ENCODE assay signal across 8 cellular contexts in the genomic region with DNA sequence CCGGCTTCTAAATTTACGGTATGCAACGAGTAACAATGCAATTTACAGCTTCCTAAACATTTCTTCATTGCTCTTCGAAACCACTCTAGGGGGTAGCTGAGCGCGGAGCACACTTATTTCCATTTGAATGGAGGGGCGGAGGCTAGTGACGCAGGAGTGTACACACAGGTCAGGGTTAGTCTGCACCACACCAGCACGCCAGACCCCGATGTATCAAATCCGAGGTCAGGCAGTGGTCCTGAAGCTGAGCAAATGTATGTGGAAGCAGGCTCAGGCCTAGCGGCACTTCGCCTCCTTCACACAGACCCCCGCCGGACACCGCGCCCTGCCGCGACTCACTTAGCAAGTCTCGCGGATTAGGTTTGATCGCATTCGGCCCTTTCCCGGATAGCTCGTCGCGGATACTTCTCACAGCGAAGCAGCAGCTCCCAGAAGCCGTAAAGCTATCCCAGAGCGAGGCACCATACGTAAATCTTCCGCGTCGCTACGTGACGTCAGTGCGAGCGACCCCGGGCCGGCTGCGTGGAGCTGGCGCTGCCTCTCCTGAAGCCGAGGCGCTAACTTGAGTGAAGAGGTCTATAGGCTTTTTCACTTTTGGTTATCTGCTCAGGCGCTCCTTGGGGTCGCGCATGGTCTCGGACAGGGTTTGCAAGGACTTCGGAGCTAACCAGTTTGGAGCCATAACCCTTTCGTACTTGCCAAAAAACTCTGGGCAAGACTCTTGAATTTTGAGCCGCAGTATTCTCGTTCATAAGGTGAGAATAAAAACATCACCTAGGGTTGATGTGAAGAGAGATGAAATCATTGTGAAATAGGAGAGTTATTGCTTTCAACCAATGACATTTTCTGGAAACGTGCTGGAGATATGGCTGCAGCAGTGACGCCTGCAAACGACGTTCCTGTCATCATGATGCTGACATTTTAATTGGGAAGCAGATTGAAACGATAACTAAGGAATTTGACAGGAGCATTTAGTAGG. TPM values are rescaled to one million over a fixed set of nuclear protein-coding genes. Genes with fewer than 3 reads are reported as not detected.
DNase-seq lines count a peak whose midpoint lies in the region; ATAC-seq and TF ChIP-seq lines count a peak whose summit lies in the region.

A gene with protein sequence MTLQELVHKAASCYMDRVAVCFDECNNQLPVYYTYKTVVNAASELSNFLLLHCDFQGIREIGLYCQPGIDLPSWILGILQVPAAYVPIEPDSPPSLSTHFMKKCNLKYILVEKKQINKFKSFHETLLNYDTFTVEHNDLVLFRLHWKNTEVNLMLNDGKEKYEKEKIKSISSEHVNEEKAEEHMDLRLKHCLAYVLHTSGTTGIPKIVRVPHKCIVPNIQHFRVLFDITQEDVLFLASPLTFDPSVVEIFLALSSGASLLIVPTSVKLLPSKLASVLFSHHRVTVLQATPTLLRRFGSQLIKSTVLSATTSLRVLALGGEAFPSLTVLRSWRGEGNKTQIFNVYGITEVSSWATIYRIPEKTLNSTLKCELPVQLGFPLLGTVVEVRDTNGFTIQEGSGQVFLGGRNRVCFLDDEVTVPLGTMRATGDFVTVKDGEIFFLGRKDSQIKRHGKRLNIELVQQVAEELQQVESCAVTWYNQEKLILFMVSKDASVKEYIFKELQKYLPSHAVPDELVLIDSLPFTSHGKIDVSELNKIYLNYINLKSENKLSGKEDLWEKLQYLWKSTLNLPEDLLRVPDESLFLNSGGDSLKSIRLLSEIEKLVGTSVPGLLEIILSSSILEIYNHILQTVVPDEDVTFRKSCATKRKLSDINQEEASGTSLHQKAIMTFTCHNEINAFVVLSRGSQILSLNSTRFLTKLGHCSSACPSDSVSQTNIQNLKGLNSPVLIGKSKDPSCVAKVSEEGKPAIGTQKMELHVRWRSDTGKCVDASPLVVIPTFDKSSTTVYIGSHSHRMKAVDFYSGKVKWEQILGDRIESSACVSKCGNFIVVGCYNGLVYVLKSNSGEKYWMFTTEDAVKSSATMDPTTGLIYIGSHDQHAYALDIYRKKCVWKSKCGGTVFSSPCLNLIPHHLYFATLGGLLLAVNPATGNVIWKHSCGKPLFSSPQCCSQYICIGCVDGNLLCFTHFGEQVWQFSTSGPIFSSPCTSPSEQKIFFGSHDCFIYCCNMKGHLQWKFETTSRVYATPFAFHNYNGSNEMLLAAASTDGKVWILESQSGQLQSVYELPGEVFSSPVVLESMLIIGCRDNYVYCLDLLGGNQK (minus strand): TSS at position 469 of the 979 bp plus-strand sequence. CDS start 3,192 bp downstream, outside the sequence.

- POLR2A ChIA-PET in activated CD4-positive, alpha-beta memory T cell treated with anti-CD3 and anti-CD28 coated beads, Interleukin-2, amount 10 ng/mL, durations not matched to agents 7 days and 5 days (lab: Charles Lee), result interaction anchor here (0.6 to 3.1 kb wide), 28 partner anchors 8 to 590 kb away, joined by 3 to 85 read pairs (median 8); a partner anchor contains a TSS

- H3K27me3 ChIP-seq in duodenal mucosa (ENCODE audit: control insufficient read depth in 1 of 2, insufficient read depth in 2 of 2, low read length in 2 of 2), result no peaks in the 10 kb centered on the region

- no peak for TF ChIP-seq CTCF in lower leg skin (IDR thresholded peaks at IDR 0.05)

- peaks cover 11 to 15% of the 10 kb centered on the region in 2 donors for H3K4me1 ChIP-seq in duodenal mucosa (ENCODE audit: control insufficient read depth in 1 of 2, insufficient read depth in 2 of 2, low read length in 2 of 2)

- peak within 1 kb of the TSS; percentile 87 for H3K4me3 Mint-ChIP-seq in activated CD4-positive, alpha-beta memory T cell treated with anti-CD3 and anti-CD28 coated beads, Interleukin-2, amount 10 ng/mL, durations not matched to agents 7 days and 5 days

- H3K27ac ChIP-seq in duodenal mucosa (ENCODE audit: low read depth, low read length), result peak within 1 kb of the TSS; percentile 92

- TF ChIP-seq POLR2A in lower leg skin (IDR thresholded peaks at IDR 0.05), result peak in 1 of 2 donors; percentile 29

- ATAC-seq in GM19438 (IDR thresholded peaks at IDR 0.05; ENCODE audit: low read depth, unreplicated experiment), result peak; percentile 99
- ATAC-seq in HG03575 (IDR thresholded peaks at IDR 0.05; ENCODE audit: extremely low read depth, insufficient number of reproducible peaks, low FRiP score, unreplicated experiment), result peak; percentile 74

- peak within 1 kb of the TSS; percentile 85 to 99 for H3K9ac ChIP-seq in duodenal mucosa (ENCODE audit: low read depth in 1 of 2, low read length in 2 of 2)

- no peaks in the 10 kb centered on the region for H3K9me3 Mint-ChIP-seq in activated CD4-positive, alpha-beta memory T cell treated with anti-CD3 and anti-CD28 coated beads, Interleukin-2, amount 10 ng/mL, durations not matched to agents 7 days and 5 days

- H3K36me3 ChIP-seq in duodenal mucosa (ENCODE audit: control insufficient read depth in 1 of 2, insufficient read depth in 2 of 2, low read length in 2 of 2), result no peaks in the 10 kb centered on the region

- H3K27me3 Mint-ChIP-seq in activated CD4-positive, alpha-beta memory T cell treated with anti-CD3 and anti-CD28 coated beads, Interleukin-2, amount 10 ng/mL, durations not matched to agents 7 days and 5 days, result no peaks in the 10 kb centered on the region

- DNase-seq in CD1c-positive myeloid dendritic cell (ENCODE audit: extremely low spot score) (peak; percentile 97), NCI-H82 treated with DMSO at 0.1 percent for 48 hours (lab: John Stamatoyannopoulos, UW; ENCODE audit: unreplicated experiment) (peak; percentile 83), lower leg skin (ENCODE audit: low spot score in 2 of 2) (peak; percentile 90 to 98)
- DNase-seq in activated CD4-positive, alpha-beta memory T cell treated with anti-CD3 and anti-CD28 coated beads, Interleukin-2, amount 10 ng/mL, durations not matched to agents 7 days and 5 days, result peak; percentile 96
- DNase-seq in stimulated activated CD4-positive, alpha-beta T cell treated with anti-CD3 and anti-CD28 coated beads, Interleukin-4, amount 100 ng/mL, for 48 hours (ENCODE audit: low read depth in 2 of 2), result peak; percentile 92 to 93

- peaks cover 2% of the 10 kb centered on the region for H3K36me3 Mint-ChIP-seq in activated CD4-positive, alpha-beta memory T cell treated with anti-CD3 and anti-CD28 coated beads, Interleukin-2, amount 10 ng/mL, durations not matched to agents 7 days and 5 days (ENCODE audit: low read depth)

- WGBS in lower leg skin, 2 donors, result 0 to 1% methylated on average over 55 to 57 of the region's 57 CpGs

- H3K4me1 Mint-ChIP-seq in activated CD4-positive, alpha-beta memory T cell treated with anti-CD3 and anti-CD28 coated beads, Interleukin-2, amount 10 ng/mL, durations not matched to agents 7 days and 5 days, result peaks cover 38% of the 10 kb centered on the region

- H3K27ac Mint-ChIP-seq in activated CD4-positive, alpha-beta memory T cell treated with anti-CD3 and anti-CD28 coated beads, Interleukin-2, amount 10 ng/mL, durations not matched to agents 7 days and 5 days, result peak within 1 kb of the TSS; percentile 98

- peak within 1 kb of the TSS; percentile 92 to 97 for H3K4me3 ChIP-seq in duodenal mucosa (ENCODE audit: low read depth in 1 of 2, low read length in 2 of 2)
- peak within 1 kb of the TSS; percentile 72 for H3K4me3 ChIP-seq in lower leg skin (ENCODE audit: low read depth, poor library complexity, severe bottlenecking)

- CTCF ChIA-PET in activated CD4-positive, alpha-beta memory T cell treated with anti-CD3 and anti-CD28 coated beads, Interleukin-2, amount 10 ng/mL, durations not matched to agents 7 days and 5 days (lab: Charles Lee), result interaction anchor here (0.6 to 2.6 kb wide), 17 partner anchors 11 to 989 kb away, joined by 3 to 24 read pairs (median 4); a partner anchor contains a TSS

- intact Hi-C loops in lower leg skin (cut with DNase I; ENCODE audit: low total_unique reads), result no loop called here

- no peaks in the 10 kb centered on the region for H3K9me3 ChIP-seq in duodenal mucosa (ENCODE audit: control insufficient read depth in 1 of 2, low read length in 2 of 2)

RNA-seq across cellular contexts. Expression of the gene that starts here (rescaled TPM):
- 10 to 100 TPM in 1 of 2 experiments, 1 to 10 TPM in 1; 9.6 to 11.1 TPM for total RNA-seq in activated CD4-positive, alpha-beta memory T cell treated with anti-CD3 and anti-CD28 coated beads, Interleukin-2, amount 10 ng/mL, durations not matched to agents 7 days and 5 days
- total RNA-seq in lower leg skin, result 10 to 100 TPM in 1 of 4 donors, 1 to 10 TPM in 3; 8.1 to 10.5 (median 9.0) TPM

Comparison
In these comparisons a context has a peak if more than half of its experiments do, and no peak if none do; other contexts are left out.
1. Peak in every context shown above with its lines: DNase-seq, ATAC-seq, H3K4me3 ChIP-seq and H3K27ac ChIP-seq.